ENCODE assay signal across 13 cellular contexts in genomic region chr3:69231929-69232437, GRCh38.
DNase-seq lines count a peak whose midpoint lies in the region; ATAC-seq and TF ChIP-seq lines count a peak whose summit lies in the region.
"Had no signal": no experiment of that assay in that cellular context is flagged by ENCODE, and none has a peak within 500 bp of the region (broad histone marks: within the 10 kb centered on the region; RNA-seq: fewer than 3 reads in every experiment).

No MANE protein-coding gene starts in this region.

- POLR2A ChIA-PET in activated CD8-positive, alpha-beta T cell treated with anti-CD3 and anti-CD28 coated beads, Interleukin-2, amount 10 ng/mL, durations not matched to agents 7 days and 5 days (lab: Charles Lee): no interaction called here

- H3K27me3 Mint-ChIP-seq in mesothelial cell of epicardium (ENCODE audit: low read depth): no peaks in the 10 kb centered on the region
- H3K27me3 Mint-ChIP-seq in activated CD8-positive, alpha-beta T cell treated with anti-CD3 and anti-CD28 coated beads, Interleukin-2, amount 10 ng/mL, durations not matched to agents 7 days and 5 days (ENCODE audit: low read depth): peaks cover 6% of the 10 kb centered on the region
- H3K27me3 Mint-ChIP-seq: activated B cell treated with CpG ODN at 0.5 μM for 24 hours; naive B cell; stimulated activated naive CD8-positive, alpha-beta T cell treated with anti-CD3 and anti-CD28 coated beads, Interleukin-15, amount 100 ng/mL, for 72 hours had no signal

- peaks cover 71% of the 10 kb centered on the region for H3K4me1 Mint-ChIP-seq in mesothelial cell of epicardium
- peaks cover 17% of the 10 kb centered on the region for H3K4me1 Mint-ChIP-seq in activated CD8-positive, alpha-beta T cell treated with anti-CD3 and anti-CD28 coated beads, Interleukin-2, amount 10 ng/mL, durations not matched to agents 7 days and 5 days (ENCODE audit: low read depth)
- H3K4me1 Mint-ChIP-seq: activated B cell treated with CpG ODN at 0.5 μM for 24 hours had no signal

- DNase-seq in left ventricle myocardium superior (no peak), left ventricle myocardium inferior (no peak), mesothelial cell of epicardium (ENCODE audit: low spot score in 2 of 2, unreplicated experiment in 2 of 2) (peak in 1 of 2 experiments; percentile 51), DMS153 (lab: John Stamatoyannopoulos, UW) (no peak), RPMI8226 (no peak)
- DNase-seq in activated CD8-positive, alpha-beta T cell treated with anti-CD3 and anti-CD28 coated beads, Interleukin-2, amount 10 ng/mL, durations not matched to agents 7 days and 5 days: no peak
- DNase-seq: activated B cell treated with CpG ODN at 0.5 μM for 24 hours; heart right ventricle; naive B cell; stimulated activated naive CD8-positive, alpha-beta T cell treated with anti-CD3 and anti-CD28 coated beads, Interleukin-15, amount 100 ng/mL, for 72 hours had no signal

- H3K27me3 ChIP-seq in left ventricle myocardium inferior (ENCODE audit: low read depth): no peaks in the 10 kb centered on the region
- H3K27me3 ChIP-seq: heart right ventricle had no signal

- H3K36me3 Mint-ChIP-seq in mesothelial cell of epicardium: peaks cover 7% of the 10 kb centered on the region
- no peaks in the 10 kb centered on the region for H3K36me3 Mint-ChIP-seq in activated CD8-positive, alpha-beta T cell treated with anti-CD3 and anti-CD28 coated beads, Interleukin-2, amount 10 ng/mL, durations not matched to agents 7 days and 5 days (ENCODE audit: low read depth)
- H3K36me3 Mint-ChIP-seq: naive B cell had no signal

- H3K27ac ChIP-seq in left ventricle myocardium inferior (replicated peaks) (no peak overlapping the region), cingulate gyrus (ENCODE audit: low read depth, low read length) (peak overlapping the region; percentile 25)
- H3K27ac ChIP-seq: heart right ventricle had no signal

- peaks cover 15% of the 10 kb centered on the region for H3K4me1 ChIP-seq in left ventricle myocardium inferior

- ATAC-seq in left ventricle myocardium superior: peak; percentile 29
- ATAC-seq in HG03439 (IDR thresholded peaks at IDR 0.05; ENCODE audit: unreplicated experiment): no peak
- no peak for ATAC-seq in activated CD8-positive, alpha-beta T cell treated with anti-CD3 and anti-CD28 coated beads, Interleukin-2, amount 10 ng/mL, durations not matched to agents 7 days and 5 days
- ATAC-seq: GM23338; stimulated activated naive CD8-positive, alpha-beta T cell treated with anti-CD3 and anti-CD28 coated beads, Interleukin-15, amount 100 ng/mL, for 72 hours had no signal

- CTCF ChIA-PET in activated CD8-positive, alpha-beta T cell treated with anti-CD3 and anti-CD28 coated beads, Interleukin-2, amount 10 ng/mL, durations not matched to agents 7 days and 5 days (lab: Charles Lee): no interaction called here

- H3K4me3 ChIP-seq in left ventricle myocardium inferior: no peak overlapping the region
- H3K4me3 ChIP-seq: GM23338, heart right ventricle had no signal

- intact Hi-C loops in left ventricle myocardium superior (cut with micrococcal nuclease): no loop called here
- intact Hi-C loops in left ventricle myocardium inferior (cut with micrococcal nuclease): no loop called here

- no peak overlapping the region for H3K4me3 Mint-ChIP-seq in mesothelial cell of epicardium
- no peak overlapping the region for H3K4me3 Mint-ChIP-seq in activated CD8-positive, alpha-beta T cell treated with anti-CD3 and anti-CD28 coated beads, Interleukin-2, amount 10 ng/mL, durations not matched to agents 7 days and 5 days
- H3K4me3 Mint-ChIP-seq: activated B cell treated with CpG ODN at 0.5 μM for 24 hours; GM23338; naive B cell; stimulated activated naive CD8-positive, alpha-beta T cell treated with anti-CD3 and anti-CD28 coated beads, Interleukin-15, amount 100 ng/mL, for 72 hours had no signal

- peaks cover 6% of the 10 kb centered on the region for H3K36me3 ChIP-seq in left ventricle myocardium inferior

- no peak for TF ChIP-seq CTCF in left ventricle myocardium inferior (IDR thresholded peaks at IDR 0.05; ENCODE audit: borderline replicate concordance)
- no peak for TF ChIP-seq CTCF in mesothelial cell of epicardium (IDR thresholded peaks at IDR 0.05; ENCODE audit: unreplicated experiment)

- H3K9me3 ChIP-seq in left ventricle myocardium inferior (replicated peaks): no peaks in the 10 kb centered on the region
- H3K9me3 ChIP-seq: heart right ventricle had no signal

- peak overlapping the region; percentile 87 for H3K27ac Mint-ChIP-seq in mesothelial cell of epicardium
- H3K27ac Mint-ChIP-seq in activated CD8-positive, alpha-beta T cell treated with anti-CD3 and anti-CD28 coated beads, Interleukin-2, amount 10 ng/mL, durations not matched to agents 7 days and 5 days: no peak overlapping the region
- H3K27ac Mint-ChIP-seq: activated B cell treated with CpG ODN at 0.5 μM for 24 hours; GM23338; naive B cell; stimulated activated naive CD8-positive, alpha-beta T cell treated with anti-CD3 and anti-CD28 coated beads, Interleukin-15, amount 100 ng/mL, for 72 hours had no signal

- H3K9me3 Mint-ChIP-seq in mesothelial cell of epicardium: no peaks in the 10 kb centered on the region
- no peaks in the 10 kb centered on the region for H3K9me3 Mint-ChIP-seq in activated CD8-positive, alpha-beta T cell treated with anti-CD3 and anti-CD28 coated beads, Interleukin-2, amount 10 ng/mL, durations not matched to agents 7 days and 5 days (ENCODE audit: insufficient read depth)
- H3K9me3 Mint-ChIP-seq: activated B cell treated with CpG ODN at 0.5 μM for 24 hours, GM23338 had no signal
